ENCODE assay signal across 15 cellular contexts in genomic region chr13:105346141-105346766, GRCh38.
A peak's percentile ranks its signal among the peaks of the same experiment; 100 is the strongest.
DNase-seq lines count a peak whose midpoint lies in the region; ATAC-seq, FAIRE-seq and TF ChIP-seq lines count a peak whose summit lies in the region.
"Had no signal": no experiment of that assay in that cellular context is flagged by ENCODE, and none has a peak within 500 bp of the region (broad histone marks: within the 10 kb centered on the region; RNA-seq: fewer than 3 reads in every experiment).

No MANE protein-coding gene starts in this region.

- TF ChIP-seq CTCF in HepG2 (CRISPR knock-in tag; IDR thresholded peaks at IDR 0.05) (no peak), right lobe of liver (IDR thresholded peaks at IDR 0.05) (no peak), hepatocyte (IDR thresholded peaks at IDR 0.05; ENCODE audit: poor library complexity) (no peak), gastroesophageal sphincter (IDR thresholded peaks at IDR 0.05) (no peak)

- DNase-seq in HepG2 (ENCODE audit: low spot score) (peak; percentile 0), right lobe of liver (no peak), astrocyte of the hippocampus (ENCODE audit: low read depth, low spot score) (peak; percentile 81), hepatocyte (ENCODE audit: low spot score) (peak; percentile 46), nucleus accumbens (lab: John Stamatoyannopoulos, UW) (no peak)
- no peak for DNase-seq in activated T-cell treated with anti-CD3 and anti-CD28 coated beads, Interleukin-2, amount 50 U/mL, for 24 hours
- no peak for DNase-seq in stimulated activated CD4-positive, alpha-beta T cell treated with anti-CD3 and anti-CD28 coated beads, Interleukin-4, amount 100 ng/mL, for 1 hour
- DNase-seq: AML-193; endodermal cell; GDM1; KG1; kidney; NCI-H2081; stimulated activated CD4-positive, alpha-beta T cell treated with anti-CD3 and anti-CD28 coated beads, Interleukin-2, amount 100 ng/mL, for 48 hours had no signal

- no peak for TF ChIP-seq RAD21 in HepG2 (CRISPR knock-in tag; IDR thresholded peaks at IDR 0.05)

- H3K36me3 ChIP-seq in HepG2 (replicated peaks in 1 of 2; ENCODE audit: control insufficient read depth in 1 of 2, insufficient read depth in 2 of 2, low read length in 2 of 2) (no peaks in the 10 kb centered on the region), right lobe of liver (no peaks in the 10 kb centered on the region), hepatocyte (replicated peaks; ENCODE audit: insufficient read depth, low read depth) (no peaks in the 10 kb centered on the region), gastroesophageal sphincter (no peaks in the 10 kb centered on the region)

- in situ Hi-C loops in HepG2 (cut with HindIII; ENCODE audit: extremely low pct_ligation_motif_present, low pct_unique_long_range_greater_than_20kb): no loop called here

- peaks cover 50% of the 10 kb centered on the region for H3K9me3 ChIP-seq in HepG2 (ENCODE audit: low read length)
- no peaks in the 10 kb centered on the region for H3K9me3 ChIP-seq in right lobe of liver
- no peaks in the 10 kb centered on the region for H3K9me3 ChIP-seq in hepatocyte (ENCODE audit: low read depth)
- no peaks in the 10 kb centered on the region for H3K9me3 ChIP-seq in gastroesophageal sphincter

- POLR2A ChIA-PET in HepG2 (lab: Yijun Ruan, JAX): no interaction called here

- H4K20me1 ChIP-seq in HepG2 (ENCODE audit: insufficient read depth, low read length) (no peaks in the 10 kb centered on the region), hepatocyte (ENCODE audit: insufficient read depth, poor library complexity, severe bottlenecking) (no peaks in the 10 kb centered on the region)

- no peaks in the 10 kb centered on the region for H3K9me2 ChIP-seq in hepatocyte (replicated peaks; ENCODE audit: insufficient read depth)

- H2AFZ ChIP-seq in HepG2 (ENCODE audit: low read length) (no peak overlapping the region), hepatocyte (no peak overlapping the region)

- no TSS peak for BruUV-seq in HepG2 (replicated peaks; lab: Mats Ljungman, UMichigan)

- TF ChIP-seq EP300 in HepG2 (IDR thresholded peaks at IDR 0.05; ENCODE audit: low read depth in 2 of 2, low read length in 2 of 2) (no peak), HepG2 (CRISPR knock-in tag; IDR thresholded peaks at IDR 0.05; ENCODE audit: borderline replicate concordance) (no peak), gastroesophageal sphincter (IDR thresholded peaks at IDR 0.05) (no peak)

- no peaks in the 10 kb centered on the region for H3K27me3 Mint-ChIP-seq in activated T-cell treated with anti-CD3 and anti-CD28 coated beads, Interleukin-2, amount 50 U/mL, for 24 hours

- H3K4me1 ChIP-seq in HepG2 (ENCODE audit: insufficient read depth, low read length): no peaks in the 10 kb centered on the region
- H3K4me1 ChIP-seq in right lobe of liver: no peaks in the 10 kb centered on the region
- no peaks in the 10 kb centered on the region for H3K4me1 ChIP-seq in hepatocyte (ENCODE audit: insufficient read depth)
- H3K4me1 ChIP-seq in gastroesophageal sphincter: no peaks in the 10 kb centered on the region

- intact Hi-C loops in HepG2 (cut with micrococcal nuclease; ENCODE audit: unreplicated experiment): no loop called here
- intact Hi-C loops in right lobe of liver (cut with DNase I): no loop called here

- H3K4me3 Mint-ChIP-seq in activated T-cell treated with anti-CD3 and anti-CD28 coated beads, Interleukin-2, amount 50 U/mL, for 24 hours: no peak overlapping the region
- H3K4me3 Mint-ChIP-seq: endodermal cell had no signal

- no peaks in the 10 kb centered on the region for H3K9me3 Mint-ChIP-seq in activated T-cell treated with anti-CD3 and anti-CD28 coated beads, Interleukin-2, amount 50 U/mL, for 24 hours

- H3K4me3 ChIP-seq in HepG2 (replicated peaks in 1 of 3; ENCODE audit: insufficient read depth in 1 of 3, low read depth in 2 of 3, low read length in 3 of 3) (no peak overlapping the region), right lobe of liver (no peak overlapping the region), hepatocyte (no peak overlapping the region), gastroesophageal sphincter (no peak overlapping the region)

- no peaks in the 10 kb centered on the region for H3K4me1 Mint-ChIP-seq in activated T-cell treated with anti-CD3 and anti-CD28 coated beads, Interleukin-2, amount 50 U/mL, for 24 hours (ENCODE audit: low read depth)
- H3K4me1 Mint-ChIP-seq: endodermal cell had no signal

- 8% methylated on average over 5 of the region's 5 CpGs for WGBS in HepG2 (ENCODE audit: low lambda C conversion rate)
- 56% methylated on average over 5 of the region's 5 CpGs for WGBS in right lobe of liver (ENCODE audit: insufficient coverage, low coverage, low lambda C conversion rate, missing lambda C conversion rate)
- WGBS in hepatocyte (ENCODE audit: low lambda C conversion rate, missing lambda C conversion rate): 84% methylated on average over 5 of the region's 5 CpGs
- 85 to 88% methylated on average over 5 of the region's 5 CpGs for WGBS in gastroesophageal sphincter (ENCODE audit: low coverage in 1 of 2), 2 donors

- no peak for FAIRE-seq in HepG2 (lab: Jason Lieb, UNC)

- CTCF ChIA-PET in HepG2 (lab: Yijun Ruan, JAX; ENCODE audit: low intra/inter-chr PET ratio, low total read pairs): no interaction called here

- ATAC-seq in HepG2 (no peak), right lobe of liver (no peak), gastroesophageal sphincter (no peak)

- TF ChIP-seq POLR2A in HepG2 (IDR thresholded peaks at IDR 0.05; ENCODE audit: insufficient read depth in 1 of 2, low read depth in 2 of 2, low read length in 2 of 2): no peak
- no peak for TF ChIP-seq POLR2A in right lobe of liver (IDR thresholded peaks at IDR 0.05)
- TF ChIP-seq POLR2A in gastroesophageal sphincter (IDR thresholded peaks at IDR 0.05): no peak

- H3K4me2 ChIP-seq in HepG2 (ENCODE audit: low read depth, low read length) (no peak overlapping the region), hepatocyte (no peak overlapping the region)

- no peak overlapping the region for H3K27ac Mint-ChIP-seq in activated T-cell treated with anti-CD3 and anti-CD28 coated beads, Interleukin-2, amount 50 U/mL, for 24 hours
- H3K27ac Mint-ChIP-seq: endodermal cell had no signal

- no peak overlapping the region for H3K9ac ChIP-seq in HepG2 (ENCODE audit: insufficient read depth, low read depth, low read length)

- no peaks in the 10 kb centered on the region for H3K36me3 Mint-ChIP-seq in activated T-cell treated with anti-CD3 and anti-CD28 coated beads, Interleukin-2, amount 50 U/mL, for 24 hours (ENCODE audit: low read depth)

- H3K27ac ChIP-seq in HepG2 (ENCODE audit: extremely low read length, insufficient read depth, low read length) (no peak overlapping the region), right lobe of liver (no peak overlapping the region), hepatocyte (peak overlapping the region; percentile 68), gastroesophageal sphincter (no peak overlapping the region)

- H3K27me3 ChIP-seq in HepG2 (ENCODE audit: control insufficient read depth in 1 of 2, insufficient read depth in 2 of 2, low read length in 2 of 2) (no peaks in the 10 kb centered on the region), right lobe of liver (no peaks in the 10 kb centered on the region), hepatocyte (no peaks in the 10 kb centered on the region), gastroesophageal sphincter (no peaks in the 10 kb centered on the region)

- H3K79me2 ChIP-seq in HepG2 (ENCODE audit: insufficient read depth, low read length) (no peaks in the 10 kb centered on the region), hepatocyte (no peaks in the 10 kb centered on the region)

TF ChIP-seq in HepG2, 621 proteins besides CTCF, POLR2A, EP300 and RAD21 (continues in another document):
- TF ChIP-seq, protein P1, sequence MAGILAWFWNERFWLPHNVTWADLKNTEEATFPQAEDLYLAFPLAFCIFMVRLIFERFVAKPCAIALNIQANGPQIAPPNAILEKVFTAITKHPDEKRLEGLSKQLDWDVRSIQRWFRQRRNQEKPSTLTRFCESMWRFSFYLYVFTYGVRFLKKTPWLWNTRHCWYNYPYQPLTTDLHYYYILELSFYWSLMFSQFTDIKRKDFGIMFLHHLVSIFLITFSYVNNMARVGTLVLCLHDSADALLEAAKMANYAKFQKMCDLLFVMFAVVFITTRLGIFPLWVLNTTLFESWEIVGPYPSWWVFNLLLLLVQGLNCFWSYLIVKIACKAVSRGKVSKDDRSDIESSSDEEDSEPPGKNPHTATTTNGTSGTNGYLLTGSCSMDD (CRISPR knock-in tag; IDR thresholded peaks at IDR 0.05): no peak
- no peak for TF ChIP-seq IRF2 (CRISPR knock-in tag; IDR thresholded peaks at IDR 0.05)
- no peak for TF ChIP-seq SIX4 (CRISPR knock-in tag; IDR thresholded peaks at IDR 0.05)
- no peak for TF ChIP-seq MIER3 (CRISPR knock-in tag; IDR thresholded peaks at IDR 0.05; ENCODE audit: borderline replicate concordance)
- no peak for TF ChIP-seq PRMT3 (CRISPR knock-in tag; IDR thresholded peaks at IDR 0.05; ENCODE audit: borderline replicate concordance, low read depth)
- TF ChIP-seq HMGXB4 (CRISPR knock-in tag; IDR thresholded peaks at IDR 0.05; ENCODE audit: borderline replicate concordance in 1 of 2, low read depth in 1 of 2): no peak
- TF ChIP-seq IRF9 (CRISPR knock-in tag; IDR thresholded peaks at IDR 0.05; ENCODE audit: borderline replicate concordance): no peak

Comparison
In these comparisons a context has a peak if more than half of its experiments do, and no peak if none do; other contexts are left out.
1. DNase-seq: peak in HepG2 (single experiment), astrocyte of the hippocampus (single experiment) and hepatocyte (single experiment); none in right lobe of liver (0 of 3), activated T-cell treated with anti-CD3 and anti-CD28 coated beads, Interleukin-2, amount 50 U/mL, for 24 hours (single experiment), stimulated activated CD4-positive, alpha-beta T cell treated with anti-CD3 and anti-CD28 coated beads, Interleukin-4, amount 100 ng/mL, for 1 hour (single experiment) and nucleus accumbens (0 of 56).